Comparison of ENCODE assay signal across 8 cellular contexts in the genomic region with DNA sequence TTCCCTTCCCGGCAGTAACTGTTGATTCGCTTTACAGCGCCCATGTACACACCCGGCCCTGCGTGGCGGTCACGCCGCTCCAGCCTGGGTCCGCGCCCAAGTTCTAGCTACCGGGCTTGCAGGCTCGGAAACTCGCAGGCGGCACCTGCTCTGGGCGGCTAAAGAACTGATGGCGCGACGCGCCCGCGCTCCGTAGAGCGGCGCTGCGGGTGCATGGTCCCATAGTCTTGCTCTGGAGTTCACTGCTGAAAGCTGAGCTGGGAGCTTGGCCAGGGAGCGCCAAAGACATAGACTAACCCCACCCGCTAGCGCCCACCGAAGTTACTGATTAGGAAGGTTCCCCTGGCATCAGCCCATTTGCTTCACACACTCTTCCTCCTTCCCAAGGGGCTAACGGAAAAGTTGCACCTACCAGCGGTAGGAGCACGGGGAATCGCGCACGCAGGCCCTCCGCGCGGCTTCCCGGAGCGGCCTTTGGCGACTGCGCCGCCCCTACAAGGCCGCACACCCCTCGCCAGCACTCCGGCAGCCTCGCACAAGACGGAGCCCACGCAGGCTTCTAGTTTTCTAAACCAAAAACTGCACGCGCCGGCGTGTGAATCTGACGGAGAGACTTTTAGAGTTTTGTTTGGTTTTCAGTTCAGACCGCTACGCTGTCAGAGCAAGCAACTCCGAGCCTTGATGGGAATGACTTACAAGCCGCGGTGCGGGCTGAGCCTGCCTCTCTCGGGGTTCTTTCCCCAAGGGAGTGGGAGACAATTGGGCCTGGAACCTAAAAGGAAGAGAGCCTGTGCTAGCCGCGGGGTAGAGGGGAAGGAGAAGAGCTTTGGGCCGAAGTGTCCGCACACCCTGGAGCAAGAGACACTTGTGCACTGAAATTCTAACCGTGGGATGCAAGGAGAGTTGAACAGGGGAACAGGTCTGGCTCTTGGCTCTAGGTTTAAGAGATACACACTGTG. TPM values are rescaled to one million over a fixed set of nuclear protein-coding genes. Genes with fewer than 3 reads are reported as not detected.
DNase-seq lines count a peak whose midpoint lies in the region; ATAC-seq lines count a peak whose summit lies in the region.

No MANE protein-coding gene starts in this region.

- no peak overlapping the region for H3K27ac ChIP-seq in duodenal mucosa (ENCODE audit: low read depth, low read length)
- H3K27ac ChIP-seq in temporal lobe (ENCODE audit: low read depth, low read length) = peak overlapping the region; percentile 72

- H3K9ac ChIP-seq in duodenal mucosa (ENCODE audit: low read depth in 1 of 2, low read length in 2 of 2) = no peak overlapping the region

- ATAC-seq in HG03432 (IDR thresholded peaks at IDR 0.05; ENCODE audit: unreplicated experiment) = peak; percentile 35
- ATAC-seq in GM21526 (IDR thresholded peaks at IDR 0.05; ENCODE audit: low FRiP score, unreplicated experiment) = no peak

- peaks cover 10 to 25% of the 10 kb centered on the region in 2 donors for H3K4me1 ChIP-seq in duodenal mucosa (ENCODE audit: control insufficient read depth in 1 of 2, insufficient read depth in 2 of 2, low read length in 2 of 2)

- peaks cover 80 to 83% of the 10 kb centered on the region in 2 donors for H3K27me3 ChIP-seq in duodenal mucosa (ENCODE audit: control insufficient read depth in 1 of 2, insufficient read depth in 2 of 2, low read length in 2 of 2)

- DNase-seq in EL = peak; percentile 39
- peak; percentile 41 for DNase-seq in SHP77 treated with DMSO at 0.1 percent for 48 hours (lab: John Stamatoyannopoulos, UW)
- DNase-seq in lung microvascular endothelial cell (ENCODE audit: low read depth in 2 of 2) = peak; percentile 52 to 65
- no peak for DNase-seq in SKM-1 treated with dmso at 0.1 percent for 144 hours (lab: John Stamatoyannopoulos, UW; ENCODE audit: unreplicated experiment)

- H3K4me3 ChIP-seq in duodenal mucosa (ENCODE audit: low read depth in 1 of 2, low read length in 2 of 2) = peak overlapping the region; percentile 69 to 72

- no peaks in the 10 kb centered on the region for H3K9me3 ChIP-seq in duodenal mucosa (ENCODE audit: control insufficient read depth in 1 of 2, low read length in 2 of 2)

- H3K36me3 ChIP-seq in duodenal mucosa (ENCODE audit: control insufficient read depth in 1 of 2, insufficient read depth in 2 of 2, low read length in 2 of 2) = no peaks in the 10 kb centered on the region

RNA-seq across cellular contexts. Expression of a gene that starts 1.0 kb away (rescaled TPM):
- not detected in 2 replicates for total RNA-seq in lung microvascular endothelial cell
- 156 TPM for total RNA-seq in temporal lobe

Comparison
In these comparisons a context has a peak if more than half of its experiments do, and no peak if none do; other contexts are left out.
1. RNA of a gene that starts 1.0 kb away (total RNA-seq): 156 TPM in temporal lobe (single experiment); not detected in lung microvascular endothelial cell; every median in the first group is over 100 times any median in the second.